ENCODE assay signal across 1 cellular context in the genomic region with DNA sequence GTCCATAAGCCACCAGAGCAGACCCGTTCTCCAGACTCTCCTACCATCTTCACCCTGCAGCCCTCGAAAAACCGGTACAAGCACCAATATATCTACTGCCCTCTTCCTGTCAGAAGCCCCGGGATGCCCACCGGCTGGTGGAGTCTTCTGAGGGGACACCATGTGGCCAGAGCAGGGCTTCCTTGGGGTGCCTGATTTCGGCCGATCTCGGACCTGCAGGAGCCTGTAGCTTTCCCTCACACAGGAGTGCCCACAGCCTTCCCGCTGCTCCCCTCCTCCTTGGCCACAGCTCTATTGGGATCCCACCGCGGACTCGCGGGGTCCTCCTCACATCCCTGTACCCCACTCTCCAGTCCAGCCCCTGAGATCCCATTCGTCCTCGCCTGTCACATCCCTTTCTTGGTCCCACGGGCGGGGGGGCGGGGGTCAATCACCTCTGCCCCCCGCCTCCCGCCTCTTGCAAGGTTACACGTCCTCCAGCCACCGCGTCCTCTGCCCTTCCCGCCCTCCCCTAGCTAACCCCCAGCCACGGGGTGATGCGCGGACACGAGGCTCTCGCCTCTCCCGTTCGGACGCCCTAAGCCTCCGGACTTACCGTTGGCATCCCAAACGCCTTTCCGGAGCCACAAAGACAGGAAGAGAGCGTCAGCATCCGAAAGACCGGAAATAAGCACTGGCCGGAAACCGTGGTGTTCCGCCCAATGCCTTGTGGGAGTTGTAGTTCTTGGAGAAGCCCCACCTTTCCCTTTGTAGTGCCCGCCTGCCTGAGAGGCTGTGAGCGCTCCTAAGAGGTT.
A peak's percentile ranks its signal among the peaks of the same experiment; 100 is the strongest.
TF ChIP-seq lines count a peak whose summit lies in the region.

Gene SSR2, minus strand, starts transcription at position 659 of the 794 bp plus-strand sequence. CDS start 784 bp downstream, outside the sequence.

TF ChIP-seq in GM12878, 131 proteins besides CTCF, POLR2A, EP300 and RAD21 (continued from another document and continues in another):
- TF ChIP-seq, protein P1, sequence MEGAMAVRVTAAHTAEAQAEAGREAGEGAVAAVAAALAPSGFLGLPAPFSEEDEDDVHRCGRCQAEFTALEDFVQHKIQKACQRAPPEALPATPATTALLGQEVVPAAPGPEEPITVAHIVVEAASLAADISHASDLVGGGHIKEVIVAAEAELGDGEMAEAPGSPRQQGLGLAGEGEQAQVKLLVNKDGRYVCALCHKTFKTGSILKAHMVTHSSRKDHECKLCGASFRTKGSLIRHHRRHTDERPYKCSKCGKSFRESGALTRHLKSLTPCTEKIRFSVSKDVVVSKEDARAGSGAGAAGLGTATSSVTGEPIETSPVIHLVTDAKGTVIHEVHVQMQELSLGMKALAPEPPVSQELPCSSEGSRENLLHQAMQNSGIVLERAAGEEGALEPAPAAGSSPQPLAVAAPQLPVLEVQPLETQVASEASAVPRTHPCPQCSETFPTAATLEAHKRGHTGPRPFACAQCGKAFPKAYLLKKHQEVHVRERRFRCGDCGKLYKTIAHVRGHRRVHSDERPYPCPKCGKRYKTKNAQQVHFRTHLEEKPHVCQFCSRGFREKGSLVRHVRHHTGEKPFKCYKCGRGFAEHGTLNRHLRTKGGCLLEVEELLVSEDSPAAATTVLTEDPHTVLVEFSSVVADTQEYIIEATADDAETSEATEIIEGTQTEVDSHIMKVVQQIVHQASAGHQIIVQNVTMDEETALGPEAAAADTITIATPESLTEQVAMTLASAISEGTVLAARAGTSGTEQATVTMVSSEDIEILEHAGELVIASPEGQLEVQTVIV (IDR thresholded peaks at IDR 0.05; ENCODE audit: borderline replicate concordance, partially characterized antibody): peak; percentile 51
- TF ChIP-seq NFYA (IDR thresholded peaks at IDR 0.05; ENCODE audit: borderline replicate concordance, low read depth, low read length) (no peak), TCF7 (IDR thresholded peaks at IDR 0.05; ENCODE audit: borderline replicate concordance) (peak; percentile 61; the same call in 1 of the 2 replicates), RB1 (IDR thresholded peaks at IDR 0.05; ENCODE audit: borderline replicate concordance) (no peak), HDAC2 (IDR thresholded peaks at IDR 0.05) (no peak), NFIC (IDR thresholded peaks at IDR 0.05; ENCODE audit: low read depth, low read length) (no peak), YY1 (IDR thresholded peaks at IDR 0.05; ENCODE audit: low read depth, low read length) (peak; percentile 34; the same call in 1 of the 2 replicates), EGR1 (IDR thresholded peaks at IDR 0.05; ENCODE audit: borderline replicate concordance in 1 of 2, low read depth in 2 of 2, low read length in 2 of 2) (no peak), SRF (IDR thresholded peaks at IDR 0.05; ENCODE audit: low read depth in 2 of 2, low read length in 2 of 2) (no peak), EZH2 (IDR thresholded peaks at IDR 0.05; ENCODE audit: borderline replicate concordance, control insufficient read depth, low read depth, low read length) (no peak), ESRRA (IDR thresholded peaks at IDR 0.05; ENCODE audit: low read length) (no peak), PAX8 (IDR thresholded peaks at IDR 0.05) (no peak), SKIL (IDR thresholded peaks at IDR 0.05; ENCODE audit: low read depth, poor library complexity, severe bottlenecking) (no peak), SMARCA5 (IDR thresholded peaks at IDR 0.05) (no peak), CHD4 (IDR thresholded peaks at IDR 0.05) (no peak), FOXK2 (IDR thresholded peaks at IDR 0.05) (no peak), POU2F2 (IDR thresholded peaks at IDR 0.05; ENCODE audit: borderline replicate concordance, low read depth, low read length) (0 out of 3 replicates have a peak, but pooled peaks have one; percentile 32), RCOR1 (conservative IDR thresholded peaks at IDR 0.05; ENCODE audit: low read depth, low read length) (no peak), PML (IDR thresholded peaks at IDR 0.05; ENCODE audit: low read length) (0 out of 2 replicates have a peak, but pooled peaks have one; percentile 57), MXI1 (IDR thresholded peaks at IDR 0.05; ENCODE audit: low read depth, low read length) (no peak), SMAD5 (IDR thresholded peaks at IDR 0.05; ENCODE audit: low read depth) (peak; percentile 74; the same call in 1 of the 2 replicates), STAT3 (IDR thresholded peaks at IDR 0.05; ENCODE audit: low read depth, low read length) (no peak), POLR2AphosphoS2 (IDR thresholded peaks at IDR 0.05; ENCODE audit: low read depth, low read length) (peak; percentile 68; the same call in 1 of the 2 replicates), LARP7 (IDR thresholded peaks at IDR 0.05) (no peak), IKZF1 (conservative IDR thresholded peaks at IDR 0.05) (peak; percentile 74), SP1 (IDR thresholded peaks at IDR 0.05; ENCODE audit: low read depth, low read length) (no peak), ZBED1 (IDR thresholded peaks at IDR 0.05; ENCODE audit: borderline replicate concordance) (no peak), SUPT20H (IDR thresholded peaks at IDR 0.05; ENCODE audit: borderline replicate concordance, control insufficient read depth, low read depth, low read length) (no peak), KDM1A (IDR thresholded peaks at IDR 0.05; ENCODE audit: borderline replicate concordance) (no peak), CBX3 (IDR thresholded peaks at IDR 0.05; ENCODE audit: borderline replicate concordance, low read depth) (no peak), CREM (IDR thresholded peaks at IDR 0.05; ENCODE audit: low read depth) (peak; percentile 88), RUNX3 (IDR thresholded peaks at IDR 0.05; ENCODE audit: low read length) (peak; percentile 63), SPI1 (IDR thresholded peaks at IDR 0.05; ENCODE audit: borderline replicate concordance, insufficient read depth, low read depth, low read length) (peak; percentile 26; the same call in 1 of the 2 replicates), GABPA (IDR thresholded peaks at IDR 0.05; ENCODE audit: low read depth) (peak; percentile 96), RAD51 (IDR thresholded peaks at IDR 0.05) (no peak), CHD2 (IDR thresholded peaks at IDR 0.05; ENCODE audit: borderline replicate concordance, low read depth, low read length) (peak; percentile 57; the same call in 1 of the 2 replicates), MYB (IDR thresholded peaks at IDR 0.05; ENCODE audit: borderline replicate concordance, low read depth, low read length) (no peak), ELK1 (IDR thresholded peaks at IDR 0.05; ENCODE audit: low read depth, low read length) (peak; percentile 72), BMI1 (IDR thresholded peaks at IDR 0.05; ENCODE audit: borderline replicate concordance) (no peak)
- TF ChIP-seq, protein P2, sequence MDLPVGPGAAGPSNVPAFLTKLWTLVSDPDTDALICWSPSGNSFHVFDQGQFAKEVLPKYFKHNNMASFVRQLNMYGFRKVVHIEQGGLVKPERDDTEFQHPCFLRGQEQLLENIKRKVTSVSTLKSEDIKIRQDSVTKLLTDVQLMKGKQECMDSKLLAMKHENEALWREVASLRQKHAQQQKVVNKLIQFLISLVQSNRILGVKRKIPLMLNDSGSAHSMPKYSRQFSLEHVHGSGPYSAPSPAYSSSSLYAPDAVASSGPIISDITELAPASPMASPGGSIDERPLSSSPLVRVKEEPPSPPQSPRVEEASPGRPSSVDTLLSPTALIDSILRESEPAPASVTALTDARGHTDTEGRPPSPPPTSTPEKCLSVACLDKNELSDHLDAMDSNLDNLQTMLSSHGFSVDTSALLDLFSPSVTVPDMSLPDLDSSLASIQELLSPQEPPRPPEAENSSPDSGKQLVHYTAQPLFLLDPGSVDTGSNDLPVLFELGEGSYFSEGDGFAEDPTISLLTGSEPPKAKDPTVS (IDR thresholded peaks at IDR 0.05; ENCODE audit: low read depth, low read length): no peak
- TF ChIP-seq, protein P3, sequence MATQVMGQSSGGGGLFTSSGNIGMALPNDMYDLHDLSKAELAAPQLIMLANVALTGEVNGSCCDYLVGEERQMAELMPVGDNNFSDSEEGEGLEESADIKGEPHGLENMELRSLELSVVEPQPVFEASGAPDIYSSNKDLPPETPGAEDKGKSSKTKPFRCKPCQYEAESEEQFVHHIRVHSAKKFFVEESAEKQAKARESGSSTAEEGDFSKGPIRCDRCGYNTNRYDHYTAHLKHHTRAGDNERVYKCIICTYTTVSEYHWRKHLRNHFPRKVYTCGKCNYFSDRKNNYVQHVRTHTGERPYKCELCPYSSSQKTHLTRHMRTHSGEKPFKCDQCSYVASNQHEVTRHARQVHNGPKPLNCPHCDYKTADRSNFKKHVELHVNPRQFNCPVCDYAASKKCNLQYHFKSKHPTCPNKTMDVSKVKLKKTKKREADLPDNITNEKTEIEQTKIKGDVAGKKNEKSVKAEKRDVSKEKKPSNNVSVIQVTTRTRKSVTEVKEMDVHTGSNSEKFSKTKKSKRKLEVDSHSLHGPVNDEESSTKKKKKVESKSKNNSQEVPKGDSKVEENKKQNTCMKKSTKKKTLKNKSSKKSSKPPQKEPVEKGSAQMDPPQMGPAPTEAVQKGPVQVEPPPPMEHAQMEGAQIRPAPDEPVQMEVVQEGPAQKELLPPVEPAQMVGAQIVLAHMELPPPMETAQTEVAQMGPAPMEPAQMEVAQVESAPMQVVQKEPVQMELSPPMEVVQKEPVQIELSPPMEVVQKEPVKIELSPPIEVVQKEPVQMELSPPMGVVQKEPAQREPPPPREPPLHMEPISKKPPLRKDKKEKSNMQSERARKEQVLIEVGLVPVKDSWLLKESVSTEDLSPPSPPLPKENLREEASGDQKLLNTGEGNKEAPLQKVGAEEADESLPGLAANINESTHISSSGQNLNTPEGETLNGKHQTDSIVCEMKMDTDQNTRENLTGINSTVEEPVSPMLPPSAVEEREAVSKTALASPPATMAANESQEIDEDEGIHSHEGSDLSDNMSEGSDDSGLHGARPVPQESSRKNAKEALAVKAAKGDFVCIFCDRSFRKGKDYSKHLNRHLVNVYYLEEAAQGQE (IDR thresholded peaks at IDR 0.05; ENCODE audit: low read depth, low read length): no peak
- TF ChIP-seq, protein P4, sequence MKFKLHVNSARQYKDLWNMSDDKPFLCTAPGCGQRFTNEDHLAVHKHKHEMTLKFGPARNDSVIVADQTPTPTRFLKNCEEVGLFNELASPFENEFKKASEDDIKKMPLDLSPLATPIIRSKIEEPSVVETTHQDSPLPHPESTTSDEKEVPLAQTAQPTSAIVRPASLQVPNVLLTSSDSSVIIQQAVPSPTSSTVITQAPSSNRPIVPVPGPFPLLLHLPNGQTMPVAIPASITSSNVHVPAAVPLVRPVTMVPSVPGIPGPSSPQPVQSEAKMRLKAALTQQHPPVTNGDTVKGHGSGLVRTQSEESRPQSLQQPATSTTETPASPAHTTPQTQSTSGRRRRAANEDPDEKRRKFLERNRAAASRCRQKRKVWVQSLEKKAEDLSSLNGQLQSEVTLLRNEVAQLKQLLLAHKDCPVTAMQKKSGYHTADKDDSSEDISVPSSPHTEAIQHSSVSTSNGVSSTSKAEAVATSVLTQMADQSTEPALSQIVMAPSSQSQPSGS (IDR thresholded peaks at IDR 0.05; ENCODE audit: low read length): no peak
- TF ChIP-seq, protein P5, sequence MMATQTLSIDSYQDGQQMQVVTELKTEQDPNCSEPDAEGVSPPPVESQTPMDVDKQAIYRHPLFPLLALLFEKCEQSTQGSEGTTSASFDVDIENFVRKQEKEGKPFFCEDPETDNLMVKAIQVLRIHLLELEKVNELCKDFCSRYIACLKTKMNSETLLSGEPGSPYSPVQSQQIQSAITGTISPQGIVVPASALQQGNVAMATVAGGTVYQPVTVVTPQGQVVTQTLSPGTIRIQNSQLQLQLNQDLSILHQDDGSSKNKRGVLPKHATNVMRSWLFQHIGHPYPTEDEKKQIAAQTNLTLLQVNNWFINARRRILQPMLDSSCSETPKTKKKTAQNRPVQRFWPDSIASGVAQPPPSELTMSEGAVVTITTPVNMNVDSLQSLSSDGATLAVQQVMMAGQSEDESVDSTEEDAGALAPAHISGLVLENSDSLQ (IDR thresholded peaks at IDR 0.05): peak; percentile 10; the same call in 1 of the 2 replicates
- TF ChIP-seq, protein P6, sequence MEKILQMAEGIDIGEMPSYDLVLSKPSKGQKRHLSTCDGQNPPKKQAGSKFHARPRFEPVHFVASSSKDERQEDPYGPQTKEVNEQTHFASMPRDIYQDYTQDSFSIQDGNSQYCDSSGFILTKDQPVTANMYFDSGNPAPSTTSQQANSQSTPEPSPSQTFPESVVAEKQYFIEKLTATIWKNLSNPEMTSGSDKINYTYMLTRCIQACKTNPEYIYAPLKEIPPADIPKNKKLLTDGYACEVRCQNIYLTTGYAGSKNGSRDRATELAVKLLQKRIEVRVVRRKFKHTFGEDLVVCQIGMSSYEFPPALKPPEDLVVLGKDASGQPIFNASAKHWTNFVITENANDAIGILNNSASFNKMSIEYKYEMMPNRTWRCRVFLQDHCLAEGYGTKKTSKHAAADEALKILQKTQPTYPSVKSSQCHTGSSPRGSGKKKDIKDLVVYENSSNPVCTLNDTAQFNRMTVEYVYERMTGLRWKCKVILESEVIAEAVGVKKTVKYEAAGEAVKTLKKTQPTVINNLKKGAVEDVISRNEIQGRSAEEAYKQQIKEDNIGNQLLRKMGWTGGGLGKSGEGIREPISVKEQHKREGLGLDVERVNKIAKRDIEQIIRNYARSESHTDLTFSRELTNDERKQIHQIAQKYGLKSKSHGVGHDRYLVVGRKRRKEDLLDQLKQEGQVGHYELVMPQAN (conservative IDR thresholded peaks at IDR 0.05): peak; percentile 8; the same call in 1 of the 2 replicates
- TF ChIP-seq, protein P7, sequence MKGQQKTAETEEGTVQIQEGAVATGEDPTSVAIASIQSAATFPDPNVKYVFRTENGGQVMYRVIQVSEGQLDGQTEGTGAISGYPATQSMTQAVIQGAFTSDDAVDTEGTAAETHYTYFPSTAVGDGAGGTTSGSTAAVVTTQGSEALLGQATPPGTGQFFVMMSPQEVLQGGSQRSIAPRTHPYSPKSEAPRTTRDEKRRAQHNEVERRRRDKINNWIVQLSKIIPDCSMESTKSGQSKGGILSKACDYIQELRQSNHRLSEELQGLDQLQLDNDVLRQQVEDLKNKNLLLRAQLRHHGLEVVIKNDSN (IDR thresholded peaks at IDR 0.05; ENCODE audit: borderline replicate concordance, extremely low read length, insufficient read depth, low read depth, low read length): no peak
